Comparison of ENCODE assay signal across 8 cellular contexts in genomic region chr17:58338907-58339774, GRCh38.
DNase-seq lines count a peak whose midpoint lies in the region; ATAC-seq and TF ChIP-seq lines count a peak whose summit lies in the region.

No MANE protein-coding gene starts in this region.

- peaks cover 2 to 12% (median 6%) of the 10 kb centered on the region in 5 donors for H3K27me3 ChIP-seq in subcutaneous abdominal adipose tissue (ENCODE audit: control insufficient read depth in 5 of 5, insufficient read depth in 4 of 5, low read length in 5 of 5)

- peaks cover 36% of the 10 kb centered on the region for H3K36me3 Mint-ChIP-seq in central memory CD8-positive, alpha-beta T cell (ENCODE audit: insufficient read depth)

- no peaks in the 10 kb centered on the region for H3K27me3 Mint-ChIP-seq in central memory CD8-positive, alpha-beta T cell

- POLR2A ChIA-PET in GM10248 (lab: Yijun Ruan, JAX), result interaction anchor here (0.5 to 5.9 kb wide), 6 partner anchors 9 to 810 kb away, joined by 3 to 39 read pairs (median 6); partner anchors contain the start of genes SUPT4H1 and TSPOAP1

- H3K4me3 ChIP-seq in subcutaneous abdominal adipose tissue (ENCODE audit: low read depth in 1 of 5, low read length in 5 of 5), result peak overlapping the region in 4 of 5 donors; percentile 25 to 44 (median 40)

- H3K4me1 Mint-ChIP-seq in central memory CD8-positive, alpha-beta T cell, result peaks cover 93% of the 10 kb centered on the region

- H3K4me3 Mint-ChIP-seq in central memory CD8-positive, alpha-beta T cell, result peak overlapping the region; percentile 85

- no peak for TF ChIP-seq CTCF in GM10248 (IDR thresholded peaks at IDR 0.05; ENCODE audit: control extremely low read depth, extremely low read depth, low read depth, missing control alignments)

- peaks cover 0 to 60% (median 20%) of the 10 kb centered on the region in 5 donors for H3K4me1 ChIP-seq in subcutaneous abdominal adipose tissue (ENCODE audit: control insufficient read depth in 5 of 5, insufficient read depth in 5 of 5, low read length in 5 of 5)

- H3K27ac Mint-ChIP-seq in central memory CD8-positive, alpha-beta T cell (ENCODE audit: low read depth), result peak overlapping the region; percentile 91

- CTCF ChIA-PET in GM10248 (lab: Yijun Ruan, JAX), result interaction anchor here (2.6 to 5.4 kb wide), 3 partner anchors 13 to 78 kb away, joined by 11 to 41 read pairs (median 24); partner anchors contain the start of genes RNF43 and SUPT4H1

- H3K9ac ChIP-seq in subcutaneous abdominal adipose tissue (ENCODE audit: low read length in 5 of 5), result peak overlapping the region in 2 of 5 donors; percentile 54 to 68

- peaks cover 0 to 12% (median 3%) of the 10 kb centered on the region in 5 donors for H3K36me3 ChIP-seq in subcutaneous abdominal adipose tissue (ENCODE audit: control insufficient read depth in 5 of 5, insufficient read depth in 5 of 5, low read length in 5 of 5)

- ATAC-seq in HG03097 (IDR thresholded peaks at IDR 0.05; ENCODE audit: low FRiP score, unreplicated experiment) (peak; percentile 28), SK-N-SH treated with all-trans-retinoic acid at 6 μM for 48 hours (peak; percentile 35)
- no peak for ATAC-seq in central memory CD8-positive, alpha-beta T cell (replicated peaks; ENCODE audit: extremely low read depth, poor library complexity, severe bottlenecking)

- peak overlapping the region; percentile 35 for H3K27ac ChIP-seq in subcutaneous abdominal adipose tissue (ENCODE audit: low read depth, low read length)

- H3K9me3 ChIP-seq in subcutaneous abdominal adipose tissue (ENCODE audit: control insufficient read depth in 5 of 5, low read length in 5 of 5), result no peaks in the 10 kb centered on the region

- no peaks in the 10 kb centered on the region for H3K9me3 Mint-ChIP-seq in central memory CD8-positive, alpha-beta T cell

- DNase-seq in GM10248 (ENCODE audit: extremely low spot score) (peak; percentile 60), medulla oblongata (ENCODE audit: extremely low spot score) (peak; percentile 56), middle frontal gyrus (ENCODE audit: extremely low spot score, low spot score) (no peak), NCI-H446 treated with DMSO at 0.1 percent for 48 hours (lab: John Stamatoyannopoulos, UW) (no peak)
- DNase-seq in central memory CD8-positive, alpha-beta T cell (ENCODE audit: low spot score in 2 of 2), result no peak

TF ChIP-seq in SK-N-SH treated with all-trans-retinoic acid at 6 μM for 48 hours, 23 proteins besides CTCF, POLR2A, EP300 and RAD21:
- TF ChIP-seq RARB (CRISPR knock-in tag; IDR thresholded peaks at IDR 0.05) (no peak), SNAI2 (CRISPR knock-in tag; IDR thresholded peaks at IDR 0.05) (no peak), ZFP3 (CRISPR knock-in tag; IDR thresholded peaks at IDR 0.05) (no peak), CSRNP3 (CRISPR knock-in tag; IDR thresholded peaks at IDR 0.05) (no peak), ZNF565 (CRISPR knock-in tag; conservative IDR thresholded peaks at IDR 0.05; ENCODE audit: low read depth) (no peak), ESRRG (CRISPR knock-in tag; IDR thresholded peaks at IDR 0.05) (no peak), GLIS3 (CRISPR knock-in tag; IDR thresholded peaks at IDR 0.05) (no peak), ZNF70 (CRISPR knock-in tag; IDR thresholded peaks at IDR 0.05) (no peak), TSHZ2 (CRISPR knock-in tag; IDR thresholded peaks at IDR 0.05) (no peak), OSR1 (CRISPR knock-in tag; IDR thresholded peaks at IDR 0.05) (no peak), POU6F1 (CRISPR knock-in tag; IDR thresholded peaks at IDR 0.05; ENCODE audit: borderline replicate concordance, low read depth) (no peak)

Comparison
In these comparisons a context has a peak if more than half of its experiments do, and no peak if none do; other contexts are left out.
1. DNase-seq: peak in GM10248 (single experiment) and medulla oblongata (single experiment); none in central memory CD8-positive, alpha-beta T cell (0 of 2), middle frontal gyrus (single experiment) and NCI-H446 treated with DMSO at 0.1 percent for 48 hours (single experiment).